In genomic region chr6:102885165-102885564, GRCh38 we compare ENCODE assay signal across 23 cellular contexts.
"Had no signal": no experiment of that assay in that cellular context is flagged by ENCODE, and none has a peak within 500 bp of the region (broad histone marks: within the 10 kb centered on the region; RNA-seq: fewer than 3 reads in every experiment).

No MANE protein-coding gene starts in this region.

- H3K36me3 Mint-ChIP-seq: immature natural killer cell, mesothelial cell of epicardium, naive B cell had no signal

- H3K27me3 ChIP-seq: dorsolateral prefrontal cortex, esophagus muscularis mucosa, foreskin keratinocyte, heart left ventricle, hepatocyte, left lung had no signal

- DNase-seq: dermis blood vessel endothelial cell; dorsolateral prefrontal cortex; effector CD4-positive, alpha-beta T cell; effector memory CD4-positive, alpha-beta T cell; foreskin keratinocyte; heart left ventricle; hypothalamus; immature natural killer cell; islet precursor cell; kidney; kidney glomerular epithelial cell; left colon; left lung; left ventricle myocardium superior; lower lobe of right lung; mesenchymal stem cell; mucosa of descending colon; naive B cell had no signal

- H3K9me3 ChIP-seq: esophagus muscularis mucosa, gastroesophageal sphincter, heart left ventricle, left lung, lower lobe of right lung, mucosa of descending colon had no signal

- H3K79me2 ChIP-seq: hepatocyte had no signal

- H3K27ac Mint-ChIP-seq: immature natural killer cell, mesothelial cell of epicardium had no signal

- H3K27me3 Mint-ChIP-seq: naive B cell had no signal

- H3K4me2 ChIP-seq: hepatocyte had no signal

- H3K4me3 Mint-ChIP-seq: immature natural killer cell, mesothelial cell of epicardium, naive B cell had no signal

- ATAC-seq: foreskin keratinocyte, gastroesophageal sphincter, heart left ventricle, left colon, left lung, left ventricle myocardium superior, lower lobe of right lung, mucosa of descending colon had no signal

- H3K4me1 Mint-ChIP-seq: immature natural killer cell, mesothelial cell of epicardium, naive B cell had no signal

- H3K36me3 ChIP-seq: esophagus muscularis mucosa, gastroesophageal sphincter, heart left ventricle, left lung, lower lobe of right lung had no signal

- H3K27ac ChIP-seq: coronary artery, dorsolateral prefrontal cortex, esophagus muscularis mucosa, foreskin keratinocyte, gastroesophageal sphincter, heart left ventricle, hepatocyte, left lung, lower lobe of right lung had no signal

- H3K9me3 Mint-ChIP-seq: mesothelial cell of epicardium had no signal

- H3K4me1 ChIP-seq: esophagus muscularis mucosa, foreskin keratinocyte, gastroesophageal sphincter, heart left ventricle, left lung, lower lobe of right lung had no signal

- H3K4me3 ChIP-seq: coronary artery, dorsolateral prefrontal cortex, esophagus muscularis mucosa, gastroesophageal sphincter, heart left ventricle, hepatocyte, left lung, lower lobe of right lung, mucosa of descending colon had no signal

- H2AFZ ChIP-seq: hepatocyte had no signal
